29 cellular contexts compared by ENCODE assay signal in the genomic region with DNA sequence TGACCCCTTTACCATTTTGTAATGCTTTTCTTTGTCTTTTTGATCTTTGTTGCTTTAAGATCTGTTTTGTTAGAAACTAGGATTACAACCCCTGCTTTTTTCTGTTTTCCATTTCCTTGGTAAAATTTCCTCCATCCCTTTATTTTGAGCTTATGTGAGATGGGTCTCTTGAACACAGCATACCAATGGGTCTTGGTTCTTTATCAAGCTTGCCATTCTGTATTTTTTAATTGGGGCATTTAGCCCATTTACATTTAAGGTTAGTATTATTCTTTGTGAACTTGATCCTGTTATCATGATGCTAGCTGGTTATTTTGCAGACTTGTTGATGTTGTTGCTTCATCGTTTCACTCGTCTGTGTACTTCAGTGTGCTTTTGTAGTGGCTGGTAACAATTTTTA.
"Had no signal": no experiment of that assay in that cellular context is flagged by ENCODE, and none has a peak within 500 bp of the region (broad histone marks: within the 10 kb centered on the region; RNA-seq: fewer than 3 reads in every experiment).

No MANE protein-coding gene starts in this region.

- H3K27ac Mint-ChIP-seq: stimulated activated effector memory CD8-positive, alpha-beta T cell treated with anti-CD3 and anti-CD28 coated beads, Interleukin-12 subunit alpha, Interleukin-12 subunit beta, amount 100 ng/mL, for 72 hours; stimulated activated memory B cell treated with anti-CD40 and anti-IgM and Interleukin-4, amounts not matched to agents 10 μg/mL and 1 μg/mL and 100 μg/mL, for 72 hours; stimulated activated naive B cell treated with anti-CD40 and anti-IgM and Interleukin-4, amounts not matched to agents 10 μg/mL and 1 μg/mL and 100 μg/mL, for 72 hours; stimulated activated naive CD8-positive, alpha-beta T cell treated with anti-CD3 and anti-CD28 coated beads, Interleukin-15, Interleukin-2, amounts not matched to agents 100 ng/mL and 50 ng/mL, for 24 hours; type B pancreatic cell had no signal

- H3K4me1 ChIP-seq: stomach, suprapubic skin, testis, thyroid gland, tibial artery, tibial nerve, transverse colon, upper lobe of left lung, upper lobe of right lung, uterus, vagina had no signal

- H3K4me1 Mint-ChIP-seq: stimulated activated effector memory CD8-positive, alpha-beta T cell treated with anti-CD3 and anti-CD28 coated beads, Interleukin-12 subunit alpha, Interleukin-12 subunit beta, amount 100 ng/mL, for 72 hours; stimulated activated memory B cell treated with anti-CD40 and anti-IgM and Interleukin-4, amounts not matched to agents 10 μg/mL and 1 μg/mL and 100 μg/mL, for 72 hours; stimulated activated naive B cell treated with anti-CD40 and anti-IgM and Interleukin-4, amounts not matched to agents 10 μg/mL and 1 μg/mL and 100 μg/mL, for 72 hours; stimulated activated naive CD8-positive, alpha-beta T cell treated with anti-CD3 and anti-CD28 coated beads, Interleukin-15, amount 100 ng/mL, for 72 hours had no signal

- DNase-seq: stimulated activated CD4-positive, alpha-beta T cell treated with anti-CD3 and anti-CD28 coated beads, Interleukin-2, amount 100 ng/mL, for 48 hours; stimulated activated CD4-positive, alpha-beta T cell treated with anti-CD3 and anti-CD28 coated beads, Interleukin-4, amount 100 ng/mL, for 1 hour; stimulated activated CD4-positive, alpha-beta T cell treated with anti-CD3 and anti-CD28 coated beads, Interleukin-4, amount 100 ng/mL, for 24 hours; stimulated activated CD4-positive, alpha-beta T cell treated with anti-CD3 and anti-CD28 coated beads, Interleukin-4, amount 100 ng/mL, for 4 hours; stimulated activated CD8-positive, alpha-beta memory T cell treated with anti-CD3 and anti-CD28 coated beads, Interleukin-4, amount 100 ng/mL, for 48 hours; stimulated activated naive B cell treated with anti-CD40 and anti-IgM and Interleukin-4, amounts not matched to agents 10 μg/mL and 1 μg/mL and 100 μg/mL, for 72 hours; stimulated activated naive CD4-positive, alpha-beta T cell; stimulated activated naive CD4-positive, alpha-beta T cell treated with Interleukin-2 at 50 U/mL for 16 hours; stimulated activated naive CD8-positive, alpha-beta T cell treated with anti-CD3 and anti-CD28 coated beads, Interleukin-15, amount 100 ng/mL, for 72 hours; stimulated activated naive CD8-positive, alpha-beta T cell treated with anti-CD3 and anti-CD28 coated beads, Interleukin-15, Interleukin-2, amounts not matched to agents 100 U/mL and 50 U/mL, for 24 hours; stomach; substantia nigra; testis; thyroid gland; tibial artery; transverse colon; trophoblast cell; upper lobe of left lung; upper lobe of right lung; uterus had no signal

- H3K27me3 ChIP-seq: stomach, suprapubic skin, testis, thyroid gland, tibial artery, tibial nerve, transverse colon, upper lobe of left lung, upper lobe of right lung, uterus, vagina had no signal

- H3K36me3 Mint-ChIP-seq: stimulated activated effector memory CD8-positive, alpha-beta T cell treated with anti-CD3 and anti-CD28 coated beads, Interleukin-12 subunit alpha, Interleukin-12 subunit beta, amount 100 ng/mL, for 72 hours; stimulated activated memory B cell treated with anti-CD40 and anti-IgM and Interleukin-4, amounts not matched to agents 10 μg/mL and 1 μg/mL and 100 μg/mL, for 72 hours; type B pancreatic cell had no signal

- H3K36me3 ChIP-seq: stomach, suprapubic skin, thoracic aorta, thyroid gland, tibial artery, tibial nerve, transverse colon, upper lobe of left lung, upper lobe of right lung, uterus, vagina had no signal

- ATAC-seq: stimulated activated effector memory CD8-positive, alpha-beta T cell treated with anti-CD3 and anti-CD28 coated beads, Interleukin-12 subunit alpha, Interleukin-12 subunit beta, amount 100 ng/mL, for 72 hours; stimulated activated memory B cell treated with anti-CD40 and anti-IgM and Interleukin-4, amounts not matched to agents 10 μg/mL and 1 μg/mL and 100 μg/mL, for 72 hours; stimulated activated naive B cell treated with anti-CD40 and anti-IgM and Interleukin-4, amounts not matched to agents 10 μg/mL and 1 μg/mL and 100 μg/mL, for 72 hours; stimulated activated naive CD8-positive, alpha-beta T cell treated with anti-CD3 and anti-CD28 coated beads, Interleukin-15, amount 100 ng/mL, for 72 hours; stimulated activated naive CD8-positive, alpha-beta T cell treated with anti-CD3 and anti-CD28 coated beads, Interleukin-15, Interleukin-2, amounts not matched to agents 100 U/mL and 50 U/mL, for 24 hours; upper lobe of right lung had no signal

- FAIRE-seq: urothelium cell line had no signal

- H3K4me3 ChIP-seq: stomach, suprapubic skin, testis, thoracic aorta, thyroid gland, tibial artery, tibial nerve, transverse colon, upper lobe of left lung, upper lobe of right lung, uterus, vagina had no signal

- H3K4me3 Mint-ChIP-seq: stimulated activated effector memory CD8-positive, alpha-beta T cell treated with anti-CD3 and anti-CD28 coated beads, Interleukin-12 subunit alpha, Interleukin-12 subunit beta, amount 100 ng/mL, for 72 hours; stimulated activated memory B cell treated with anti-CD40 and anti-IgM and Interleukin-4, amounts not matched to agents 10 μg/mL and 1 μg/mL and 100 μg/mL, for 72 hours; stimulated activated naive B cell treated with anti-CD40 and anti-IgM and Interleukin-4, amounts not matched to agents 10 μg/mL and 1 μg/mL and 100 μg/mL, for 72 hours; stimulated activated naive CD8-positive, alpha-beta T cell treated with anti-CD3 and anti-CD28 coated beads, Interleukin-15, amount 100 ng/mL, for 72 hours; stimulated activated naive CD8-positive, alpha-beta T cell treated with anti-CD3 and anti-CD28 coated beads, Interleukin-15, Interleukin-2, amounts not matched to agents 100 ng/mL and 50 ng/mL, for 24 hours; type B pancreatic cell had no signal

- H3K9me3 ChIP-seq: testis, thyroid gland, transverse colon, upper lobe of right lung, uterus, vagina had no signal

- H3K27me3 Mint-ChIP-seq: stimulated activated memory B cell treated with anti-CD40 and anti-IgM and Interleukin-4, amounts not matched to agents 10 μg/mL and 1 μg/mL and 100 μg/mL, for 72 hours; stimulated activated naive CD8-positive, alpha-beta T cell treated with anti-CD3 and anti-CD28 coated beads, Interleukin-15, amount 100 ng/mL, for 72 hours; stimulated activated naive CD8-positive, alpha-beta T cell treated with anti-CD3 and anti-CD28 coated beads, Interleukin-15, Interleukin-2, amounts not matched to agents 100 ng/mL and 50 ng/mL, for 24 hours had no signal

- H3K27ac ChIP-seq: stomach, suprapubic skin, testis, thoracic aorta, thyroid gland, tibial artery, tibial nerve, transverse colon, upper lobe of left lung, upper lobe of right lung, uterus, vagina had no signal
